ENCODE assay signal across 1 cellular context in the genomic region with DNA sequence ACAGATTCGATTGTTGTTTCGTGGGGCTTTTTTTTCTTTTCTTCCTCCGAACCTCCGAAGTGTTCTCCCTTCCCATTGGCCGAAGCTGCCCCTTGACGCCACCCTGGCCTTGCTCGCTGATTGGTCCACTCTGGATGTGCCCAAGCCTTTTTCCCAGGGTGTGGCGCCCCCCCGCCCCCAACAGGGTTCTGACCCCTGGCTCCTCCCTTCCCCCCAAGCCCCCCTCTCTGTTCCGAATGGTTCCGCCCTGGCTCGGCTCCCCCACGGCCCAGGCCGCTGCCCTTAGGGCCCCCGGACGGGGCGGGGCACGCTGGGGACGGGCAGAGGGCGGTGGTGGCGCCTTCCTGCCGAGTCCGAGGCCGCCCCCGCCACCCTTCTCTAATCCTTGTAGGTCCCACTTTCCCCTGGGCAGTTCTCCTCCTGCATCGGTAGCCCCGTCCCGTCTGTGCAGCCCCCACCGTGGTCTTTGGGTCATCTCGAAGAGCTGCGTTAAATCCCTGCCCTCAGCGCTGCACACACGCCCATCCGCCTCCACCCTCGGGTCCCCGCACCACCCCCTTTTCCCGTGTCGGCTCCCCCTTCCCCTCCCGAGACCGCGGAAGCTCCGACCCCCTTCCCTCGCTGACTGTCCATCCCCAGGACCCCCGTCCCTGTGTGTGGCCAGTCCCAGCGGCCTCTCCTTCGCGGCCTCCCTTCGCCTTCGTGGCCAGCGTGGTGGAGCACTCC.
A peak's percentile ranks its signal among the peaks of the same experiment; 100 is the strongest.
TF ChIP-seq lines count a peak whose summit lies in the region.

No MANE protein-coding gene starts in this region.

TF ChIP-seq in IMR-90, 13 proteins besides CTCF, POLR2A, EP300 and RAD21 (continued from another document):
- TF ChIP-seq, protein P1, sequence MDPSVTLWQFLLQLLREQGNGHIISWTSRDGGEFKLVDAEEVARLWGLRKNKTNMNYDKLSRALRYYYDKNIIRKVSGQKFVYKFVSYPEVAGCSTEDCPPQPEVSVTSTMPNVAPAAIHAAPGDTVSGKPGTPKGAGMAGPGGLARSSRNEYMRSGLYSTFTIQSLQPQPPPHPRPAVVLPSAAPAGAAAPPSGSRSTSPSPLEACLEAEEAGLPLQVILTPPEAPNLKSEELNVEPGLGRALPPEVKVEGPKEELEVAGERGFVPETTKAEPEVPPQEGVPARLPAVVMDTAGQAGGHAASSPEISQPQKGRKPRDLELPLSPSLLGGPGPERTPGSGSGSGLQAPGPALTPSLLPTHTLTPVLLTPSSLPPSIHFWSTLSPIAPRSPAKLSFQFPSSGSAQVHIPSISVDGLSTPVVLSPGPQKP (IDR thresholded peaks at IDR 0.05; ENCODE audit: borderline replicate concordance, low read depth, low read length) = no peak
- peak; percentile 54; the same call in 1 of the 2 replicates for TF ChIP-seq RFX5 (IDR thresholded peaks at IDR 0.05; ENCODE audit: low read depth, low read length)
- TF ChIP-seq CEBPB (IDR thresholded peaks at IDR 0.05; ENCODE audit: low read depth, low read length) = no peak
- peak; percentile 60; the same call in 1 of the 2 replicates for TF ChIP-seq BHLHE40 (IDR thresholded peaks at IDR 0.05; ENCODE audit: low read depth, low read length)
- no peak for TF ChIP-seq MAFK (IDR thresholded peaks at IDR 0.05; ENCODE audit: low read depth, low read length)
- no peak for TF ChIP-seq RCOR1 (IDR thresholded peaks at IDR 0.05; ENCODE audit: insufficient replicate concordance, low read length)
- no peak for TF ChIP-seq FOS (IDR thresholded peaks at IDR 0.05; ENCODE audit: low read depth, low read length)
- no peak for TF ChIP-seq CHD1 (IDR thresholded peaks at IDR 0.05; ENCODE audit: low read depth, low read length)
- peak; percentile 74; the same call in 1 of the 2 replicates for TF ChIP-seq MAZ (IDR thresholded peaks at IDR 0.05; ENCODE audit: borderline replicate concordance, low read depth, low read length)
- no peak for TF ChIP-seq MXI1 (IDR thresholded peaks at IDR 0.05; ENCODE audit: borderline replicate concordance, low read depth, low read length)
